1 cellular context compared by ENCODE assay signal in the genomic region with DNA sequence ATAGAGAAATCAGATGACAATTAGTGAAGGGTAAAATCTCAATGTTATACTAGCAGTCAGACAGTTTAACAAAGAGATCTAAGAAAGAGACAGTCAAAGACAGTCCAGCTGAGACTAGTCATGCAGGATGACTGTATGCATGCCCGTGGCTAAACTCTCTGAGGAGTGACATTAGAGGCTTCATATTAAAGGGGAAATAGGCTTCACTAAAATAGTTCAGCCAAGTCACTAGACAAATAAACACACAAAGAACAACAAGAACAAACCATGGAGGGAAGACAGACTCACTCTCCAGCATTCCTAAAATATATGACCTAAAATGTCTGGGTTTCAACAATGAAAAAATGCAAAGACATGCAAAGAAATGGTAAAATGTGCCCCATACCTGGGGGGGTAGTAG.
TF ChIP-seq lines count a peak whose summit lies in the region.

No MANE protein-coding gene starts in this region.

TF ChIP-seq in SK-N-SH, 30 proteins besides CTCF, POLR2A, EP300 and RAD21 (continued from another document):
- TF ChIP-seq, protein P1, sequence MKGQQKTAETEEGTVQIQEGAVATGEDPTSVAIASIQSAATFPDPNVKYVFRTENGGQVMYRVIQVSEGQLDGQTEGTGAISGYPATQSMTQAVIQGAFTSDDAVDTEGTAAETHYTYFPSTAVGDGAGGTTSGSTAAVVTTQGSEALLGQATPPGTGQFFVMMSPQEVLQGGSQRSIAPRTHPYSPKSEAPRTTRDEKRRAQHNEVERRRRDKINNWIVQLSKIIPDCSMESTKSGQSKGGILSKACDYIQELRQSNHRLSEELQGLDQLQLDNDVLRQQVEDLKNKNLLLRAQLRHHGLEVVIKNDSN (IDR thresholded peaks at IDR 0.05; ENCODE audit: borderline replicate concordance, low read depth), result no peak
